In genomic region chr17:72121164-72122001, GRCh38 we compare ENCODE assay signal across 8 cellular contexts. TPM values are rescaled to one million over a fixed set of nuclear protein-coding genes. Genes with fewer than 3 reads are reported as not detected.
A peak's percentile ranks its signal among the peaks of the same experiment; 100 is the strongest.
DNase-seq lines count a peak whose midpoint lies in the region; ATAC-seq and TF ChIP-seq lines count a peak whose summit lies in the region.

No MANE protein-coding gene starts in this region.

- DNase-seq in DMS153 treated with DMSO at 0.1 percent for 48 hours (lab: John Stamatoyannopoulos, UW; ENCODE audit: unreplicated experiment) (peak; percentile 19), DMS153 (lab: John Stamatoyannopoulos, UW) (no peak), RPMI8226 (peak; percentile 26), fibroblast of pulmonary artery (ENCODE audit: low read depth) (peak; percentile 70), osteoblast (ENCODE audit: insufficient read length, low spot score, missing footprints) (peak; percentile 96), CD14-positive monocyte (ENCODE audit: low spot score) (no peak), OCI-M1 (lab: John Stamatoyannopoulos, UW) (no peak)

- H3K79me2 ChIP-seq in osteoblast (ENCODE audit: insufficient read depth, low read length): peaks cover 28% of the 10 kb centered on the region

- H3K4me1 ChIP-seq in osteoblast (ENCODE audit: insufficient read depth, low read length): peaks cover 47% of the 10 kb centered on the region

- H4K20me1 ChIP-seq in osteoblast (ENCODE audit: insufficient read depth, low read length): no peaks in the 10 kb centered on the region

- intact Hi-C loops in CD14-positive monocyte (cut with micrococcal nuclease): no loop called here

- H3K9me3 ChIP-seq in osteoblast (ENCODE audit: low read depth, low read length): no peaks in the 10 kb centered on the region

- peak overlapping the region; percentile 98 for H3K4me2 ChIP-seq in osteoblast (ENCODE audit: insufficient read depth, low read length)

- peak; percentile 6 for ATAC-seq in HG02678 (IDR thresholded peaks at IDR 0.05; ENCODE audit: unreplicated experiment)

- H3K27ac Mint-ChIP-seq in CD14-positive monocyte: no peak overlapping the region

- H3K36me3 ChIP-seq in osteoblast (ENCODE audit: insufficient read depth, low read length): peaks cover 12% of the 10 kb centered on the region

- H3K27me3 ChIP-seq in osteoblast (ENCODE audit: insufficient read depth, low read length): peaks cover 34% of the 10 kb centered on the region

- H3K27me3 Mint-ChIP-seq in CD14-positive monocyte (ENCODE audit: low read depth in 3 of 3): peaks cover 82 to 88% (median 87%) of the 10 kb centered on the region in 3 donors

- TF ChIP-seq CTCF in fibroblast of pulmonary artery (IDR thresholded peaks at IDR 0.05; ENCODE audit: low read length, missing control alignments) (no peak), osteoblast (IDR thresholded peaks at IDR 0.05; ENCODE audit: extremely low read depth, low read depth, low read length) (no peak), CD14-positive monocyte (IDR thresholded peaks at IDR 0.05) (no peak)

- H3K4me3 Mint-ChIP-seq in CD14-positive monocyte: peak overlapping the region in 1 of 2 donors; percentile 89

- H2AFZ ChIP-seq in osteoblast (ENCODE audit: low read length): peak overlapping the region; percentile 87

- peaks cover 6% of the 10 kb centered on the region for H3K4me1 Mint-ChIP-seq in CD14-positive monocyte

- peaks cover 3 to 9% of the 10 kb centered on the region in 2 donors for H3K36me3 Mint-ChIP-seq in CD14-positive monocyte

- peaks cover 0 to 39% (median 26%) of the 10 kb centered on the region in 7 donors for H3K9me3 Mint-ChIP-seq in CD14-positive monocyte

- H3K4me3 ChIP-seq in fibroblast of pulmonary artery (replicated peaks; ENCODE audit: low read depth, low read length): peak overlapping the region; percentile 93
- H3K4me3 ChIP-seq in osteoblast (ENCODE audit: insufficient read depth, low read length): peak overlapping the region; percentile 95

- H3K27ac ChIP-seq in osteoblast (ENCODE audit: low read depth, low read length): peak overlapping the region; percentile 77

RNA-seq across cellular contexts. Expression of gene SOX9, which starts 0.6 kb away (rescaled TPM):
- total RNA-seq in osteoblast: 6.5 and 8.3 TPM in 2 replicates
- not detected for polyA plus RNA-seq in CD14-positive monocyte

Comparison
In these comparisons a context has a peak if more than half of its experiments do, and no peak if none do; other contexts are left out.
1. DNase-seq: peak in DMS153 treated with DMSO at 0.1 percent for 48 hours (single experiment), RPMI8226 (single experiment), fibroblast of pulmonary artery (single experiment) and osteoblast (single experiment); none in DMS153 (single experiment), CD14-positive monocyte (single experiment) and OCI-M1 (single experiment).